In the genomic region with DNA sequence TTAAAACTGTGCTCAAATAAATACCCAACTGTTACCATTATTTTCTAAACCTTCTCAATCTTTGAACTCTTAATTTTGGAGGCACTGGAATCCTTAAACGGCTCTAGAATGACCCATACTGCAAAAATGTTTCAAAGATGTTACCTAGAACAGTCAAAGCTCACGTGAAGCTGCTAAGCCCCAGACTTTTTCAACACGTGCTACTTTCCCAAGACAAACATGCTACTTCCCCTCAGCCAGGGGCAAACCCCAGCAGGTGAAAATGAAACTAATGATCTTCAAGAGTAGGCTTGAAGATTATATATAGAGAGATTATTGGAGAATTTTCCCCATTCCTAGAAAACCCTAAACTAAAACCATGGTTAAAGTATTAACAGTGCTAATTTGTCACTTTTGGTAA, we compare ENCODE assay signal across 1 cellular context.
TF ChIP-seq lines count a peak whose summit lies in the region.

No MANE protein-coding gene starts in this region.

TF ChIP-seq in WTC11, 78 proteins besides CTCF, POLR2A, EP300 and RAD21 (continued from another document):
- TF ChIP-seq ZNF532 (CRISPR knock-in tag; IDR thresholded peaks at IDR 0.05; ENCODE audit: borderline replicate concordance) (no peak), JUN (CRISPR knock-in tag; IDR thresholded peaks at IDR 0.05) (no peak), CREB1 (CRISPR knock-in tag; IDR thresholded peaks at IDR 0.05) (no peak), ATF3 (CRISPR knock-in tag; conservative IDR thresholded peaks at IDR 0.05) (no peak), NR1H2 (CRISPR knock-in tag; IDR thresholded peaks at IDR 0.05) (no peak), ZNF396 (CRISPR knock-in tag; IDR thresholded peaks at IDR 0.05; ENCODE audit: borderline replicate concordance) (no peak), RORB (CRISPR knock-in tag; IDR thresholded peaks at IDR 0.05) (no peak), GRHL2 (CRISPR knock-in tag; IDR thresholded peaks at IDR 0.05; ENCODE audit: insufficient replicate concordance, severe bottlenecking) (no peak), FOXP4 (CRISPR knock-in tag; IDR thresholded peaks at IDR 0.05) (no peak), CREM (CRISPR knock-in tag; IDR thresholded peaks at IDR 0.05) (no peak), E2F4 (CRISPR knock-in tag; IDR thresholded peaks at IDR 0.05; ENCODE audit: borderline replicate concordance, low read depth) (no peak)
